ENCODE assay signal across 11 cellular contexts in the genomic region with DNA sequence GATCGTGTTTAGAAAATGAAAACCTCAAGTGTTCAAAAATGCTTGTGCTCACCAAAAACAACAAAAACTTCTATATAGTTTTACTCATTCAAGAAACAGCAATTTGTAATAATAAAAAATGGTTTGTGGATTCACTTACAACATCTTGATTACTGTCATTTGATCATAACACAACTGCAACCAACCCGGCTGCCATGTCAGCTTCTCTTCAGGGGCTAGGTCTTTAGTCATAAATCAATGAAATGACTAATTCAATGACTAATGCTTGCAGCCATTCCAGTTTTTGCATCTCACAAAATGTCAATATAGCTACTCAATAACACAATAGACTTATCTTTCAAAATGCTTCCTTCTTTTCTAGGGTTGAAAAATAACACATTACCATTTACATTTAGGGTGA.
DNase-seq lines count a peak whose midpoint lies in the region; ATAC-seq, FAIRE-seq and TF ChIP-seq lines count a peak whose summit lies in the region.
"Had no signal": no experiment of that assay in that cellular context is flagged by ENCODE, and none has a peak within 500 bp of the region (broad histone marks: within the 10 kb centered on the region; RNA-seq: fewer than 3 reads in every experiment).

No MANE protein-coding gene starts in this region.

- peaks cover 4% of the 10 kb centered on the region for H3K4me1 Mint-ChIP-seq in activated naive CD8-positive, alpha-beta T cell treated with anti-CD3 and anti-CD28 coated beads, Interleukin-2, amount 50 U/mL, for 24 hours
- peaks cover 0 to 3% (median 0%) of the 10 kb centered on the region in 7 donors for H3K4me1 Mint-ChIP-seq in naive thymus-derived CD4-positive, alpha-beta T cell
- H3K4me1 Mint-ChIP-seq in Caco-2 (ENCODE audit: low read depth, unreplicated experiment): peaks cover 9% of the 10 kb centered on the region

- no peaks in the 10 kb centered on the region for H3K27me3 Mint-ChIP-seq in activated naive CD8-positive, alpha-beta T cell treated with anti-CD3 and anti-CD28 coated beads, Interleukin-2, amount 50 U/mL, for 24 hours
- no peaks in the 10 kb centered on the region for H3K27me3 Mint-ChIP-seq in naive thymus-derived CD4-positive, alpha-beta T cell
- no peaks in the 10 kb centered on the region for H3K27me3 Mint-ChIP-seq in Caco-2 (ENCODE audit: insufficient read depth, unreplicated experiment)

- POLR2A ChIA-PET in naive thymus-derived CD4-positive, alpha-beta T cell (lab: Charles Lee): no interaction called here
- POLR2A ChIA-PET in Caco-2 (lab: Charles Lee): no interaction called here

- H3K9me3 Mint-ChIP-seq in activated naive CD8-positive, alpha-beta T cell treated with anti-CD3 and anti-CD28 coated beads, Interleukin-2, amount 50 U/mL, for 24 hours: no peaks in the 10 kb centered on the region
- no peaks in the 10 kb centered on the region for H3K9me3 Mint-ChIP-seq in naive thymus-derived CD4-positive, alpha-beta T cell
- H3K9me3 Mint-ChIP-seq in Caco-2 (ENCODE audit: unreplicated experiment): no peaks in the 10 kb centered on the region
- H3K9me3 Mint-ChIP-seq: neural progenitor cell had no signal

- H3K4me3 ChIP-seq in GM12865 (ENCODE audit: low read depth, low read length) (no peak overlapping the region), Caco-2 (ENCODE audit: low read depth, low read length) (no peak overlapping the region)
- H3K4me3 ChIP-seq in naive thymus-derived CD4-positive, alpha-beta T cell (ENCODE audit: low read length): no peak overlapping the region
- H3K4me3 ChIP-seq: coronary artery, neural progenitor cell had no signal

- H3K4me3 Mint-ChIP-seq in activated naive CD8-positive, alpha-beta T cell treated with anti-CD3 and anti-CD28 coated beads, Interleukin-2, amount 50 U/mL, for 24 hours: no peak overlapping the region
- H3K4me3 Mint-ChIP-seq in naive thymus-derived CD4-positive, alpha-beta T cell: no peak overlapping the region
- no peak overlapping the region for H3K4me3 Mint-ChIP-seq in Caco-2 (ENCODE audit: unreplicated experiment)
- H3K4me3 Mint-ChIP-seq: neural progenitor cell had no signal

- DNase-seq in GM12865 (ENCODE audit: low read depth) (peak; percentile 4), HTR-8/SVneo (ENCODE audit: insufficient read length, low spot score) (peak; percentile 23), renal cortical epithelial cell (ENCODE audit: low read depth) (peak; percentile 50), Caco-2 (no peak)
- peak; percentile 6 for DNase-seq in activated naive CD8-positive, alpha-beta T cell treated with anti-CD3 and anti-CD28 coated beads, Interleukin-2, amount 50 U/mL, for 24 hours
- DNase-seq in naive thymus-derived CD4-positive, alpha-beta T cell: no peak
- DNase-seq: NCI-H1048 had no signal

- peak; percentile 69 for ATAC-seq in activated naive CD8-positive, alpha-beta T cell treated with anti-CD3 and anti-CD28 coated beads, Interleukin-2, amount 50 U/mL, for 24 hours
- ATAC-seq in naive thymus-derived CD4-positive, alpha-beta T cell: no peak
- ATAC-seq in HG03457 (IDR thresholded peaks at IDR 0.05; ENCODE audit: unreplicated experiment) (no peak), GM18870 (IDR thresholded peaks at IDR 0.05; ENCODE audit: unreplicated experiment) (no peak)

- TF ChIP-seq CTCF in GM12865 (IDR thresholded peaks at IDR 0.05; ENCODE audit: insufficient read depth, low read depth, low read length, missing control alignments) (no peak), Caco-2 (IDR thresholded peaks at IDR 0.05; ENCODE audit: insufficient read depth in 1 of 2, low read depth in 1 of 2, low read length in 1 of 2, severe bottlenecking in 1 of 2, unreplicated experiment in 1 of 2) (no peak)

- no TSS peak for BruUV-seq in Caco-2 (replicated peaks; lab: Mats Ljungman, UMichigan)

- H3K4me1 ChIP-seq in naive thymus-derived CD4-positive, alpha-beta T cell (ENCODE audit: control insufficient read depth in 2 of 2, insufficient read depth in 2 of 2, low read length in 2 of 2): no peaks in the 10 kb centered on the region
- peaks cover 4% of the 10 kb centered on the region; the same call in 1 of the 2 replicates for H3K4me1 ChIP-seq in Caco-2

- peak overlapping the region; percentile 15 for H3K27ac Mint-ChIP-seq in activated naive CD8-positive, alpha-beta T cell treated with anti-CD3 and anti-CD28 coated beads, Interleukin-2, amount 50 U/mL, for 24 hours
- H3K27ac Mint-ChIP-seq in naive thymus-derived CD4-positive, alpha-beta T cell: no peak overlapping the region
- no peak overlapping the region for H3K27ac Mint-ChIP-seq in Caco-2 (ENCODE audit: unreplicated experiment)
- H3K27ac Mint-ChIP-seq: neural progenitor cell had no signal

- CTCF ChIA-PET in naive thymus-derived CD4-positive, alpha-beta T cell (lab: Charles Lee): no interaction called here
- CTCF ChIA-PET in Caco-2 (lab: Charles Lee): no interaction called here

- peaks cover 35% of the 10 kb centered on the region for H3K36me3 Mint-ChIP-seq in activated naive CD8-positive, alpha-beta T cell treated with anti-CD3 and anti-CD28 coated beads, Interleukin-2, amount 50 U/mL, for 24 hours (ENCODE audit: low read depth)
- peaks cover 0 to 42% (median 13%) of the 10 kb centered on the region in 5 donors for H3K36me3 Mint-ChIP-seq in naive thymus-derived CD4-positive, alpha-beta T cell
- peaks cover 16% of the 10 kb centered on the region for H3K36me3 Mint-ChIP-seq in Caco-2 (ENCODE audit: insufficient read depth, unreplicated experiment)

- H3K27me3 ChIP-seq in naive thymus-derived CD4-positive, alpha-beta T cell (ENCODE audit: control insufficient read depth in 2 of 2, insufficient read depth in 2 of 2, low read length in 2 of 2): no peaks in the 10 kb centered on the region
- no peaks in the 10 kb centered on the region for H3K27me3 ChIP-seq in Caco-2 (replicated peaks; ENCODE audit: control insufficient read depth, insufficient read depth, low read length)
- H3K27me3 ChIP-seq: neural progenitor cell had no signal

- no peaks in the 10 kb centered on the region for H3K9me3 ChIP-seq in naive thymus-derived CD4-positive, alpha-beta T cell (ENCODE audit: control insufficient read depth in 2 of 3, low read length in 3 of 3)
- H3K9me3 ChIP-seq in Caco-2: no peaks in the 10 kb centered on the region

- no peaks in the 10 kb centered on the region for H3K36me3 ChIP-seq in naive thymus-derived CD4-positive, alpha-beta T cell (ENCODE audit: control insufficient read depth in 2 of 3, insufficient read depth in 3 of 3, low read length in 3 of 3)
- no peaks in the 10 kb centered on the region for H3K36me3 ChIP-seq in Caco-2 (ENCODE audit: control insufficient read depth, insufficient read depth, low read length)

- FAIRE-seq in HTR-8/SVneo (lab: Jason Lieb, UNC): no peak

- intact Hi-C loops in naive thymus-derived CD4-positive, alpha-beta T cell (cut with micrococcal nuclease): no loop called here
- intact Hi-C loops in Caco-2 (cut with micrococcal nuclease; ENCODE audit: unreplicated experiment): no loop called here

- H3K27ac ChIP-seq in naive thymus-derived CD4-positive, alpha-beta T cell (ENCODE audit: low read depth, low read length): no peak overlapping the region
- H3K27ac ChIP-seq: coronary artery, neural progenitor cell had no signal

Comparison
In these comparisons a context has a peak if more than half of its experiments do, and no peak if none do; other contexts are left out.
1. DNase-seq: peak in GM12865 (single experiment), HTR-8/SVneo (single experiment), activated naive CD8-positive, alpha-beta T cell treated with anti-CD3 and anti-CD28 coated beads, Interleukin-2, amount 50 U/mL, for 24 hours (single experiment) and renal cortical epithelial cell (single experiment); none in naive thymus-derived CD4-positive, alpha-beta T cell (0 of 9) and Caco-2 (0 of 2).